Comparison of ENCODE assay signal across 1 cellular context in the genomic region with DNA sequence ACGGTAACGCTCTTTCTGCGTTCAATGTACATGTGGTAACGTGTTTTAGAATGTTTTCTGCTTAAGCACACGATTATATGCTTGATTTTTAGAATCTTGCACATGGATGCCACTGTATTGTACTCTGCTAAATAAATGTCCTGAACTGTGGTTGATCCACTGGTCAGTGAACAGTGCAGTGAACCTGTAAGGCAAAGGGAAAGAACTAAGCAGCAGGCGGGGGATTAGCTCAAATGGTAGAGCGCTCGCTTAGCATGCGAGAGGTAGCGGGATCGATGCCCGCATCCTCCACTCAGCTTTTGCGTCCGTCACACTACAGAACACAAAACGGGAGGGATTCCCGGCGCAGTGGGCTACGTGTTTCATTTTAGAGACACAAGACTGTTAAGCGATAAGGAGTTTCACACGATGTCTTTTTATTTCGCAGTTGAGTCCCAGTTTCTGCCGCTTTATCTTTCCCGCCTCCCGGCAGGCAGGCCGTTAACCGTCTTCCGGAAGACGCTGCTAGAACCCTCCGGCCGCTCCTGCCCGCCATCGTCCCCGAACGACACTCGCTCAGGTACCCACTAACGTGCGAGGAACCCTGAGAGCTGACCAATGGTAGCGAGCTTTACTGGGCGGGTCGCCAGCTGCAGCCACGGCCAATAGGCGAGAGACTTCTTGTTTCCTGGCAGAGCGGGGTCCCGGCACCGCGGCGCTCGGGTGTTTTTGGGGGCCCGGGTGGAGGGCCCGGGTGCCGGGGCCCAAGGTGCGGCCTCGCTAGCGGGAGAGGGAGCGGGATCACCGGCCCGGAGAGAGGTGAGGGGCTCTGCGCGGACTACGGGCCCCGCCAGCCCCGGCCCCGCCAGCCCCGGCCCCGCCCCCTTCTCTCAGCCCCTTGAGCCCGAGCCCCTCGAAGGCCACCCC.
A peak's percentile ranks its signal among the peaks of the same experiment; 100 is the strongest.
TF ChIP-seq lines count a peak whose summit lies in the region.

A gene with protein sequence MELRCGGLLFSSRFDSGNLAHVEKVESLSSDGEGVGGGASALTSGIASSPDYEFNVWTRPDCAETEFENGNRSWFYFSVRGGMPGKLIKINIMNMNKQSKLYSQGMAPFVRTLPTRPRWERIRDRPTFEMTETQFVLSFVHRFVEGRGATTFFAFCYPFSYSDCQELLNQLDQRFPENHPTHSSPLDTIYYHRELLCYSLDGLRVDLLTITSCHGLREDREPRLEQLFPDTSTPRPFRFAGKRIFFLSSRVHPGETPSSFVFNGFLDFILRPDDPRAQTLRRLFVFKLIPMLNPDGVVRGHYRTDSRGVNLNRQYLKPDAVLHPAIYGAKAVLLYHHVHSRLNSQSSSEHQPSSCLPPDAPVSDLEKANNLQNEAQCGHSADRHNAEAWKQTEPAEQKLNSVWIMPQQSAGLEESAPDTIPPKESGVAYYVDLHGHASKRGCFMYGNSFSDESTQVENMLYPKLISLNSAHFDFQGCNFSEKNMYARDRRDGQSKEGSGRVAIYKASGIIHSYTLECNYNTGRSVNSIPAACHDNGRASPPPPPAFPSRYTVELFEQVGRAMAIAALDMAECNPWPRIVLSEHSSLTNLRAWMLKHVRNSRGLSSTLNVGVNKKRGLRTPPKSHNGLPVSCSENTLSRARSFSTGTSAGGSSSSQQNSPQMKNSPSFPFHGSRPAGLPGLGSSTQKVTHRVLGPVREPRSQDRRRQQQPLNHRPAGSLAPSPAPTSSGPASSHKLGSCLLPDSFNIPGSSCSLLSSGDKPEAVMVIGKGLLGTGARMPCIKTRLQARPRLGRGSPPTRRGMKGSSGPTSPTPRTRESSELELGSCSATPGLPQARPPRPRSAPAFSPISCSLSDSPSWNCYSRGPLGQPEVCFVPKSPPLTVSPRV (plus strand): TSS at position 673 of the 906 bp plus-strand sequence. CDS start 1,291 bp downstream, outside the sequence.

TF ChIP-seq in HepG2, 621 proteins besides CTCF, POLR2A, EP300 and RAD21 (continued from another document and continues in another):
- peak; percentile 96 for TF ChIP-seq ARHGAP35 (CRISPR knock-in tag; IDR thresholded peaks at IDR 0.05; ENCODE audit: borderline replicate concordance)
- peak; percentile 84; the same call in 1 of the 2 replicates for TF ChIP-seq ZNF567 (CRISPR knock-in tag; IDR thresholded peaks at IDR 0.05; ENCODE audit: borderline replicate concordance)
- TF ChIP-seq, protein P1, sequence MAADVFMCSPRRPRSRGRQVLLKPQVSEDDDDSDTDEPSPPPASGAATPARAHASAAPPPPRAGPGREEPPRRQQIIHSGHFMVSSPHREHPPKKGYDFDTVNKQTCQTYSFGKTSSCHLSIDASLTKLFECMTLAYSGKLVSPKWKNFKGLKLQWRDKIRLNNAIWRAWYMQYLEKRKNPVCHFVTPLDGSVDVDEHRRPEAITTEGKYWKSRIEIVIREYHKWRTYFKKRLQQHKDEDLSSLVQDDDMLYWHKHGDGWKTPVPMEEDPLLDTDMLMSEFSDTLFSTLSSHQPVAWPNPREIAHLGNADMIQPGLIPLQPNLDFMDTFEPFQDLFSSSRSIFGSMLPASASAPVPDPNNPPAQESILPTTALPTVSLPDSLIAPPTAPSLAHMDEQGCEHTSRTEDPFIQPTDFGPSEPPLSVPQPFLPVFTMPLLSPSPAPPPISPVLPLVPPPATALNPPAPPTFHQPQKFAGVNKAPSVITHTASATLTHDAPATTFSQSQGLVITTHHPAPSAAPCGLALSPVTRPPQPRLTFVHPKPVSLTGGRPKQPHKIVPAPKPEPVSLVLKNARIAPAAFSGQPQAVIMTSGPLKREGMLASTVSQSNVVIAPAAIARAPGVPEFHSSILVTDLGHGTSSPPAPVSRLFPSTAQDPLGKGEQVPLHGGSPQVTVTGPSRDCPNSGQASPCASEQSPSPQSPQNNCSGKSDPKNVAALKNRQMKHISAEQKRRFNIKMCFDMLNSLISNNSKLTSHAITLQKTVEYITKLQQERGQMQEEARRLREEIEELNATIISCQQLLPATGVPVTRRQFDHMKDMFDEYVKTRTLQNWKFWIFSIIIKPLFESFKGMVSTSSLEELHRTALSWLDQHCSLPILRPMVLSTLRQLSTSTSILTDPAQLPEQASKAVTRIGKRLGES (CRISPR knock-in tag; IDR thresholded peaks at IDR 0.05; ENCODE audit: borderline replicate concordance) = peak; percentile 91
- TF ChIP-seq SIX4 (CRISPR knock-in tag; IDR thresholded peaks at IDR 0.05) = no peak; the same call in 1 of the 2 replicates
- no peak for TF ChIP-seq ZFAT (CRISPR knock-in tag; conservative IDR thresholded peaks at IDR 0.05)
- peak; percentile 100 for TF ChIP-seq SSRP1 (CRISPR knock-in tag; IDR thresholded peaks at IDR 0.05)
- TF ChIP-seq SRSF9 (IDR thresholded peaks at IDR 0.05; ENCODE audit: borderline replicate concordance, insufficient read depth, low read depth, low read length, poor library complexity, severe bottlenecking) = no peak
- 0 out of 2 replicates have a peak, but pooled peaks have one; percentile 28 for TF ChIP-seq RFX5 (IDR thresholded peaks at IDR 0.05; ENCODE audit: low read depth, low read length)
- TF ChIP-seq IRF2 (CRISPR knock-in tag; IDR thresholded peaks at IDR 0.05) = peak; percentile 77
- TF ChIP-seq CC2D1A (CRISPR knock-in tag; IDR thresholded peaks at IDR 0.05) = peak; percentile 99; the same call in 1 of the 2 replicates
- TF ChIP-seq HOXA3 (CRISPR knock-in tag; IDR thresholded peaks at IDR 0.05) = peak; percentile 90
- TF ChIP-seq, protein P2, sequence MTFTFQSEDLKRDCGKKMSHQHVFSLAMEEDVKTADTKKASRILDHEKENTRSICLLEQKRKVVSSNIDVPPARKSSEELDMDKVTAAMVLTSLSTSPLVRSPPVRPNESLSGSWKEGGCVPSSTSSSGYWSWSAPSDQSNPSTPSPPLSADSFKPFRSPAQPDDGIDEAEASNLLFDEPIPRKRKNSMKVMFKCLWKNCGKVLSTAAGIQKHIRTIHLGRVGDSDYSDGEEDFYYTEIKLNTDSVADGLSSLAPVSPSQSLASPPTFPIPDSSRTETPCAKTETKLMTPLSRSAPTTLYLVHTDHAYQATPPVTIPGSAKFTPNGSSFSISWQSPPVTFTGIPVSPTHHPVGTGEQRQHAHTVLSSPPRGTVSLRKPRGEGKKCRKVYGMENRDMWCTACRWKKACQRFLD (CRISPR knock-in tag; IDR thresholded peaks at IDR 0.05; ENCODE audit: borderline replicate concordance) = peak; percentile 88; the same call in 1 of the 2 replicates
- TF ChIP-seq, protein P3, sequence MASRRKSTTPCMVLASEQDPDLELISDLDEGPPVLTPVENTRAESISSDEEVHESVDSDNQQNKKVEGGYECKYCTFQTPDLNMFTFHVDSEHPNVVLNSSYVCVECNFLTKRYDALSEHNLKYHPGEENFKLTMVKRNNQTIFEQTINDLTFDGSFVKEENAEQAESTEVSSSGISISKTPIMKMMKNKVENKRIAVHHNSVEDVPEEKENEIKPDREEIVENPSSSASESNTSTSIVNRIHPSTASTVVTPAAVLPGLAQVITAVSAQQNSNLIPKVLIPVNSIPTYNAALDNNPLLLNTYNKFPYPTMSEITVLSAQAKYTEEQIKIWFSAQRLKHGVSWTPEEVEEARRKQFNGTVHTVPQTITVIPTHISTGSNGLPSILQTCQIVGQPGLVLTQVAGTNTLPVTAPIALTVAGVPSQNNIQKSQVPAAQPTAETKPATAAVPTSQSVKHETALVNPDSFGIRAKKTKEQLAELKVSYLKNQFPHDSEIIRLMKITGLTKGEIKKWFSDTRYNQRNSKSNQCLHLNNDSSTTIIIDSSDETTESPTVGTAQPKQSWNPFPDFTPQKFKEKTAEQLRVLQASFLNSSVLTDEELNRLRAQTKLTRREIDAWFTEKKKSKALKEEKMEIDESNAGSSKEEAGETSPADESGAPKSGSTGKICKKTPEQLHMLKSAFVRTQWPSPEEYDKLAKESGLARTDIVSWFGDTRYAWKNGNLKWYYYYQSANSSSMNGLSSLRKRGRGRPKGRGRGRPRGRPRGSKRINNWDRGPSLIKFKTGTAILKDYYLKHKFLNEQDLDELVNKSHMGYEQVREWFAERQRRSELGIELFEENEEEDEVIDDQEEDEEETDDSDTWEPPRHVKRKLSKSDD (CRISPR knock-in tag; IDR thresholded peaks at IDR 0.05; ENCODE audit: low read depth) = peak; percentile 8; the same call in 1 of the 2 replicates
- peak; percentile 73 for TF ChIP-seq ZFY (CRISPR knock-in tag; IDR thresholded peaks at IDR 0.05)
- TF ChIP-seq MAFK (conservative IDR thresholded peaks at IDR 0.05 in 1 of 2, IDR thresholded peaks at IDR 0.05 in 1 of 2; ENCODE audit: low read length in 2 of 2) = no peak
- peak; percentile 95; the same call in 1 of the 2 replicates for TF ChIP-seq SRY (CRISPR knock-in tag; IDR thresholded peaks at IDR 0.05)
- TF ChIP-seq, protein P4, sequence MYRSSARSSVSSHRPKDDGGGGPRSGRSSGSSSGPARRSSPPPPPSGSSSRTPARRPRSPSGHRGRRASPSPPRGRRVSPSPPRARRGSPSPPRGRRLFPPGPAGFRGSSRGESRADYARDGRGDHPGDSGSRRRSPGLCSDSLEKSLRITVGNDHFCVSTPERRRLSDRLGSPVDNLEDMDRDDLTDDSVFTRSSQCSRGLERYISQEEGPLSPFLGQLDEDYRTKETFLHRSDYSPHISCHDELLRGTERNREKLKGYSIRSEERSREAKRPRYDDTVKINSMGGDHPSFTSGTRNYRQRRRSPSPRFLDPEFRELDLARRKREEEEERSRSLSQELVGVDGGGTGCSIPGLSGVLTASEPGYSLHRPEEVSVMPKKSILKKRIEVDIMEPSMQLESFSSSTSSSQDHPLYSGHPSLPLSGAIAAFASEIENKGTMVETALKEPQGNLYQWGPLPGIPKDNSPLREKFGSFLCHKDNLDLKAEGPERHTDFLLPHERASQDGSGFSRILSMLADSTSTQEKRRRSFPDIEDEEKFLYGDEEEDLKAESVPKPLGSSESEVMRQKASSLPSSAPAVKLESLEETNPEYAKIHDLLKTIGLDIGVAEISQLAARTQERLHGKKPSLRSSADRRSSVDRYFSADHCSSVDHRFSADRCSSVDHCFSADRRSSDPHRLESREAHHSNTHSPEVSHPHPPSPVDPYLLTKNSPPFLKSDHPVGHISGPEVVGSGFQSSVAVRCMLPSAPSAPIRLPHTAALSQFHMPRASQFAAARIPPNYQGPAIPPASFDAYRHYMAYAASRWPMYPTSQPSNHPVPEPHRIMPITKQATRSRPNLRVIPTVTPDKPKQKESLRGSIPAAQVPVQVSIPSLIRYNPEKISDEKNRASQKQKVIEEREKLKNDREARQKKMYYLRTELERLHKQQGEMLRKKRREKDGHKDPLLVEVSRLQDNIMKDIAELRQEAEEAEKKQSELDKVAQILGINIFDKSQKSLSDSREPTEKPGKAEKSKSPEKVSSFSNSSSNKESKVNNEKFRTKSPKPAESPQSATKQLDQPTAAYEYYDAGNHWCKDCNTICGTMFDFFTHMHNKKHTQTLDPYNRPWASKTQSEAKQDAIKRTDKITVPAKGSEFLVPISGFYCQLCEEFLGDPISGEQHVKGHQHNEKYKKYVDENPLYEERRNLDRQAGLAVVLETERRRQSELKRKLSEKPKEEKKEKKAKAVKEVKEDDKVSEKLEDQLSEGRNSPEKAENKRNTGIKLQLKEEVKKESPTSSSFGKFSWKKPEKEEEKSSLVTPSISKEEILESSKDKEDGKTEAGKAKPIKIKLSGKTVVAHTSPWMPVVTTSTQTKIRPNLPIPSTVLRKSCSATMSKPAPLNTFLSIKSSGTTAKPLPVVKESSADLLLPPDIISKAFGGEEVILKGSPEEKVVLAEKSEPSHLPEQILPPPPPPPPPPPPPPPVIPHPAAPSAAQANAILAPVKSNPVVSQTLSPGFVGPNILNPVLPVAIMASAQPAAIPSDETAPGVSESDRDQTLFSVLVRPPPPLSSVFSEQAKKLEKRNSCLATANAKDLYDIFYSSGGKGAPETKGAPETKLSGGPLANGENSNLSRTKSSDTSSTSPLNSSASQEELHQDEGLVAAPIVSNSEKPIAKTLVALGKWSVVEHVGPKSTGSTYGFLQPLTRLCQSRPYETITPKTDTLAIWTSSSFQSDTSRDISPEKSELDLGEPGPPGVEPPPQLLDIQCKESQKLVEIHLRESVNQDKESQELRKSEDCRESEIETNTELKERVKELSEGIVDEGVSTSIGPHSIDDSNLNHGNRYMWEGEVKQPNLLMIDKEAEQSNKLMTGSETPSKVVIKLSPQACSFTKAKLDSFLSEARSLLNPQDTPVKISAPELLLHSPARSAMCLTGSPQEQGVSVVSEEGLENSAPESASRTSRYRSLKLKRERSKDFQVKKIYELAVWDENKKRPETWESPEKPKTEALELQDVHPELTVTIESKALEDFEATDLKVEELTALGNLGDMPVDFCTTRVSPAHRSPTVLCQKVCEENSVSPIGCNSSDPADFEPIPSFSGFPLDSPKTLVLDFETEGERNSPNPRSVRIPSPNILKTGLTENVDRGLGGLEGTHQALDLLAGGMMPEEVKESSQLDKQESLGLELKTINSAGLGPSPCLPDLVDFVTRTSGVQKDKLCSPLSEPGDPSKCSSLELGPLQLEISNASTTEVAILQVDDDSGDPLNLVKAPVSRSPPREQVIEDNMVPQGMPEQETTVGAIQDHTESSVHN (CRISPR knock-in tag; IDR thresholded peaks at IDR 0.05) = peak; percentile 87; the same call in 1 of the 2 replicates
- no peak for TF ChIP-seq DPF2 (CRISPR knock-in tag; IDR thresholded peaks at IDR 0.05; ENCODE audit: borderline replicate concordance, low read depth)
- no peak for TF ChIP-seq FLYWCH1 (CRISPR knock-in tag; IDR thresholded peaks at IDR 0.05)
- TF ChIP-seq, protein P5, sequence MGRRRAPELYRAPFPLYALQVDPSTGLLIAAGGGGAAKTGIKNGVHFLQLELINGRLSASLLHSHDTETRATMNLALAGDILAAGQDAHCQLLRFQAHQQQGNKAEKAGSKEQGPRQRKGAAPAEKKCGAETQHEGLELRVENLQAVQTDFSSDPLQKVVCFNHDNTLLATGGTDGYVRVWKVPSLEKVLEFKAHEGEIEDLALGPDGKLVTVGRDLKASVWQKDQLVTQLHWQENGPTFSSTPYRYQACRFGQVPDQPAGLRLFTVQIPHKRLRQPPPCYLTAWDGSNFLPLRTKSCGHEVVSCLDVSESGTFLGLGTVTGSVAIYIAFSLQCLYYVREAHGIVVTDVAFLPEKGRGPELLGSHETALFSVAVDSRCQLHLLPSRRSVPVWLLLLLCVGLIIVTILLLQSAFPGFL (CRISPR knock-in tag; IDR thresholded peaks at IDR 0.05) = no peak
- TF ChIP-seq GFI1 (CRISPR knock-in tag; IDR thresholded peaks at IDR 0.05; ENCODE audit: borderline replicate concordance) = peak; percentile 93
- TF ChIP-seq HNF4G (IDR thresholded peaks at IDR 0.05; ENCODE audit: borderline replicate concordance, low read depth, low read length) = no peak
- TF ChIP-seq HNF4G (CRISPR knock-in tag; IDR thresholded peaks at IDR 0.05; ENCODE audit: borderline replicate concordance, low read depth) = peak; percentile 52; the same call in 1 of the 2 replicates
- 0 out of 2 replicates have a peak, but pooled peaks have one; percentile 77 for TF ChIP-seq ZNF570 (CRISPR knock-in tag; IDR thresholded peaks at IDR 0.05; ENCODE audit: borderline replicate concordance)
- peak; percentile 76 for TF ChIP-seq ZNF746 (CRISPR knock-in tag; IDR thresholded peaks at IDR 0.05)
- TF ChIP-seq, protein P6, sequence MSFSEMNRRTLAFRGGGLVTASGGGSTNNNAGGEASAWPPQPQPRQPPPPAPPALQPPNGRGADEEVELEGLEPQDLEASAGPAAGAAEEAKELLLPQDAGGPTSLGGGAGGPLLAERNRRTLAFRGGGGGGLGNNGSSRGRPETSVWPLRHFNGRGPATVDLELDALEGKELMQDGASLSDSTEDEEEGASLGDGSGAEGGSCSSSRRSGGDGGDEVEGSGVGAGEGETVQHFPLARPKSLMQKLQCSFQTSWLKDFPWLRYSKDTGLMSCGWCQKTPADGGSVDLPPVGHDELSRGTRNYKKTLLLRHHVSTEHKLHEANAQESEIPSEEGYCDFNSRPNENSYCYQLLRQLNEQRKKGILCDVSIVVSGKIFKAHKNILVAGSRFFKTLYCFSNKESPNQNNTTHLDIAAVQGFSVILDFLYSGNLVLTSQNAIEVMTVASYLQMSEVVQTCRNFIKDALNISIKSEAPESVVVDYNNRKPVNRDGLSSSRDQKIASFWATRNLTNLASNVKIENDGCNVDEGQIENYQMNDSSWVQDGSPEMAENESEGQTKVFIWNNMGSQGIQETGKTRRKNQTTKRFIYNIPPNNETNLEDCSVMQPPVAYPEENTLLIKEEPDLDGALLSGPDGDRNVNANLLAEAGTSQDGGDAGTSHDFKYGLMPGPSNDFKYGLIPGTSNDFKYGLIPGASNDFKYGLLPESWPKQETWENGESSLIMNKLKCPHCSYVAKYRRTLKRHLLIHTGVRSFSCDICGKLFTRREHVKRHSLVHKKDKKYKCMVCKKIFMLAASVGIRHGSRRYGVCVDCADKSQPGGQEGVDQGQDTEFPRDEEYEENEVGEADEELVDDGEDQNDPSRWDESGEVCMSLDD (CRISPR knock-in tag; IDR thresholded peaks at IDR 0.05; ENCODE audit: borderline replicate concordance) = peak; percentile 98
